15 cellular contexts compared by ENCODE assay signal in the genomic region with DNA sequence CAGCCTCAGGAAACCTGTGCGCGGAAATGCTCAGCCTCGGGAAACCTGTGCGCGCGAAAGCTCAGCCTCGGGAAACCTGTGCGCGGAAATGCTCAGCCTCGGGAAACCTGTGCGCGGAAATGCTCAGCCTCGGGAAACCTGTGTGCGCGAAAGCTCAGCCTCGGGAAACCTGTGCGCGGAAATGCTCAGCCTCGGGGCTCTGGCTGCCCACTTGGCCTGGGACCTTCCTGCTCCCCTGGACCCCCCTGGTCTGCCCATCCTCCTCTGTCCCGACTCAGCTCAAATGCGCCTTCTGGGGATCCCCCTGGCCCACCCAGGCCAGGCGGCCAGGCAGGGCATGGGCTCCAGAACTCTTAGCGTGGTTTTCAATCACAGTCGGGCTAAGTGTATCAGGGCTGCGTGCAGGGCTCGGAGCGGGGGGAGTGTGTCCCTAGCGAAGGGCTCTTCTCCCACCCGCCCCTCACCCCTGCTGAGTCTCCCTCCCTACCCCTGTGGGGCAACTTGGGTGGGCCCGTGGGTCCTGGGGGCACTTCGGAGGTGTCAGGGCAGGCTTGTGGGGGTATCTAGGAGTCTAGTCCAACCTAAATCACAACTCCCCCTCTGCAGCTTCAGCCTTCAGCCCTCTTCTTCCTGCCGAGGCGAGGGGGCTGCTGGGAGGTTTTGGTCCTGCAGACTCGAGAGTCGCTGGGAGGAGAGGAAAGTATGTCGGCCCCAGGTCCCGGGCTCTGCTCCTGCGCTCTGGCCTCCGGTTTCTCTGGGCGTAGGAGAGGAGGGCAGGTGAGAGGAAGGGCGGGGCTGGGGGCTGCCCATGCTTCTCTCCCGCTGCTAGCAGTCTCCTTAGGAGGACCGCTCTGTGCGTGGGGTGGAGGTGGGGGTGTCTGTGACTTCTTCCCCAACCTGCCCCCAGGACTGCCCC.
A peak's percentile ranks its signal among the peaks of the same experiment; 100 is the strongest.
DNase-seq lines count a peak whose midpoint lies in the region; ATAC-seq, FAIRE-seq and TF ChIP-seq lines count a peak whose summit lies in the region.
"Had no signal": no experiment of that assay in that cellular context is flagged by ENCODE, and none has a peak within 500 bp of the region (broad histone marks: within the 10 kb centered on the region; RNA-seq: fewer than 3 reads in every experiment).

No MANE protein-coding gene starts in this region.

- CTCF ChIA-PET in A549 (lab: Yijun Ruan, JAX): interaction anchor here (0.6 to 3.1 kb wide), 16 partner anchors 8 to 344 kb away, joined by 3 to 24 read pairs (median 4); no protein-coding TSS in a partner anchor
- CTCF ChIA-PET in OCI-LY7 (lab: Charles Lee; ENCODE audit: unreplicated experiment): interaction anchor here (0.6 kb wide), 1 partner anchor 116 kb away, joined by 3 read pairs; no protein-coding TSS in a partner anchor

- 88% methylated on average over 41 of the region's 44 CpGs for WGBS in A549 (ENCODE audit: missing lambda C conversion rate)
- WGBS in ectodermal cell, 2 experiments: 36 to 38% methylated on average over 42 to 44 of the region's 44 CpGs
- WGBS in mesendoderm (ENCODE audit: extremely low coverage, insufficient coverage, low lambda C conversion rate): no CpG with 5 or more reads among the region's 44 CpGs

- no peak for TF ChIP-seq EP300 in A549 (IDR thresholded peaks at IDR 0.05)

- no peaks in the 10 kb centered on the region for H3K79me1 ChIP-seq in mesendoderm (ENCODE audit: low read length)

- H3K4me3 ChIP-seq in A549 (no peak overlapping the region), ectodermal cell (ENCODE audit: insufficient read depth, low read depth, low read length) (peak overlapping the region; percentile 12), mesendoderm (ENCODE audit: low read length) (no peak overlapping the region), OCI-LY7 (ENCODE audit: low read depth, low read length, poor library complexity, severe bottlenecking) (no peak overlapping the region)
- H3K4me3 ChIP-seq: GM12878, thoracic aorta had no signal

- H2AK5ac ChIP-seq in mesendoderm (ENCODE audit: low read length): no peak overlapping the region

- DNase-seq in A549 (ENCODE audit: low read depth in 1 of 2, low spot score in 1 of 2) (no peak), HTR-8/SVneo (ENCODE audit: insufficient read length, low spot score) (no peak), mesendoderm (peak; percentile 26), OCI-LY7 (ENCODE audit: low spot score) (no peak)
- no peak for DNase-seq in stimulated activated CD4-positive, alpha-beta T cell treated with anti-CD3 and anti-CD28 coated beads, Interleukin-2, amount 100 ng/mL, for 24 hours
- DNase-seq: activated T-cell treated with anti-CD3 and anti-CD28 coated beads, Interleukin-2, amount 50 U/mL, for 24 hours; NCI-H510A; stimulated activated CD4-positive, alpha-beta T cell treated with anti-CD3 and anti-CD28 coated beads, Interleukin-2, amount 100 ng/mL, for 48 hours; stimulated activated CD8-positive, alpha-beta memory T cell treated with anti-CD3 and anti-CD28 coated beads, Interleukin-4, amount 100 ng/mL, for 48 hours had no signal

- H2AFZ ChIP-seq in OCI-LY7 (ENCODE audit: low read length): no peak overlapping the region

- H3K9ac ChIP-seq in mesendoderm (ENCODE audit: low read length): no peak overlapping the region

- intact Hi-C loops in OCI-LY7 (cut with micrococcal nuclease; ENCODE audit: unreplicated experiment): no loop called here

- H3K23ac ChIP-seq in mesendoderm (ENCODE audit: low read length): no peak overlapping the region

- H3K4me2 ChIP-seq in A549 (no peak overlapping the region), mesendoderm (ENCODE audit: low read length) (no peak overlapping the region), OCI-LY7 (ENCODE audit: low read length) (no peak overlapping the region)

- H4K8ac ChIP-seq in mesendoderm (ENCODE audit: low read depth, low read length): no peak overlapping the region

- no peak for ATAC-seq in A549
- no peak for ATAC-seq in HG03025 (IDR thresholded peaks at IDR 0.05; ENCODE audit: low FRiP score, unreplicated experiment)
- no peak for ATAC-seq in HG02884 (IDR thresholded peaks at IDR 0.05; ENCODE audit: unreplicated experiment)
- ATAC-seq: GM12878 had no signal

- peaks cover 33% of the 10 kb centered on the region for H3K27me3 ChIP-seq in ectodermal cell (ENCODE audit: control insufficient read depth, insufficient read depth, low read length, poor library complexity, severe bottlenecking)
- H3K27me3 ChIP-seq in mesendoderm (ENCODE audit: insufficient read depth, low read length, poor library complexity): no peaks in the 10 kb centered on the region

- no peak overlapping the region for H2BK15ac ChIP-seq in mesendoderm (replicated peaks; ENCODE audit: low read depth)

- no peak for TF ChIP-seq POLR2A in A549 (IDR thresholded peaks at IDR 0.05; ENCODE audit: low read length)

- no peak overlapping the region for H2BK120ac ChIP-seq in mesendoderm (ENCODE audit: low read depth, low read length)

- H3K4me1 ChIP-seq in A549 (peaks cover 19% of the 10 kb centered on the region), ectodermal cell (ENCODE audit: control insufficient read depth, insufficient read depth, low read length) (peaks cover 5% of the 10 kb centered on the region), mesendoderm (ENCODE audit: control insufficient read depth, low read depth, low read length) (no peaks in the 10 kb centered on the region), OCI-LY7 (ENCODE audit: insufficient read depth, low read length, poor library complexity, severe bottlenecking) (no peaks in the 10 kb centered on the region)

- no peak overlapping the region for H4K5ac ChIP-seq in mesendoderm (ENCODE audit: low read length)

- no peaks in the 10 kb centered on the region for H4K20me1 ChIP-seq in OCI-LY7 (ENCODE audit: insufficient read depth, low read length)

- H3K56ac ChIP-seq in mesendoderm (ENCODE audit: low read length): no peak overlapping the region

- peak overlapping the region; percentile 92 to 93; a peak in 5 of 6 replicates for H3K27ac ChIP-seq in A549
- H3K27ac ChIP-seq in ectodermal cell (ENCODE audit: insufficient read depth, low read depth, low read length, poor library complexity, severe bottlenecking): no peak overlapping the region
- H3K27ac ChIP-seq in mesendoderm (ENCODE audit: low read depth, low read length): no peak overlapping the region
- no peak overlapping the region for H3K27ac ChIP-seq in OCI-LY7 (ENCODE audit: low read depth, low read length, poor library complexity, severe bottlenecking)
- H3K27ac ChIP-seq: thoracic aorta had no signal

- POLR2A ChIA-PET in A549 (lab: Yijun Ruan, JAX): no interaction called here
- POLR2A ChIA-PET in OCI-LY7 (lab: Charles Lee): no interaction called here

- no peak overlapping the region for H3K4ac ChIP-seq in mesendoderm (ENCODE audit: low read depth, low read length)

- H3K9me2 ChIP-seq in OCI-LY7 (ENCODE audit: insufficient read depth, low read length): no peaks in the 10 kb centered on the region

- TF ChIP-seq CTCF in A549 (IDR thresholded peaks at IDR 0.05): no peak
- no peak for TF ChIP-seq CTCF in OCI-LY7 (conservative IDR thresholded peaks at IDR 0.05; ENCODE audit: low read length)

- H3K9me3 ChIP-seq in A549 (peaks cover 8% of the 10 kb centered on the region; the same call in 2 of the 3 replicates), ectodermal cell (ENCODE audit: control insufficient read depth, low read length) (no peaks in the 10 kb centered on the region), OCI-LY7 (ENCODE audit: low read length) (no peaks in the 10 kb centered on the region)
- H3K9me3 ChIP-seq: thoracic aorta had no signal

- H2BK5ac ChIP-seq in mesendoderm (ENCODE audit: low read length): no peak overlapping the region

- no TSS peak for BruUV-seq in OCI-LY7 (replicated peaks; lab: Mats Ljungman, UMichigan)

- no peak overlapping the region for H3K18ac ChIP-seq in mesendoderm (ENCODE audit: low read length)

- no peak for TF ChIP-seq RAD21 in A549 (conservative IDR thresholded peaks at IDR 0.05 in 1 of 2, IDR thresholded peaks at IDR 0.05 in 1 of 2)

- H3K36me3 ChIP-seq in ectodermal cell (ENCODE audit: control insufficient read depth, insufficient read depth, low read length) (no peaks in the 10 kb centered on the region), mesendoderm (ENCODE audit: control insufficient read depth, insufficient read depth, low read length) (no peaks in the 10 kb centered on the region), OCI-LY7 (ENCODE audit: insufficient read depth, low read length) (no peaks in the 10 kb centered on the region)
- H3K36me3 ChIP-seq: thoracic aorta had no signal

- FAIRE-seq in A549 (lab: Jason Lieb, UNC): no peak
- peak; percentile 46 for FAIRE-seq in HTR-8/SVneo (lab: Jason Lieb, UNC)
- FAIRE-seq: GM12878, TTC549 had no signal

- H3K79me2 ChIP-seq in mesendoderm (ENCODE audit: control insufficient read depth, insufficient read depth, low read length) (no peaks in the 10 kb centered on the region), OCI-LY7 (ENCODE audit: insufficient read depth, low read depth, low read length) (no peaks in the 10 kb centered on the region)

TF ChIP-seq in A549, 52 proteins besides CTCF, POLR2A, EP300 and RAD21 (continues in another document):
- TF ChIP-seq NFE2L2 (conservative IDR thresholded peaks at IDR 0.05; ENCODE audit: low read length): no peak
- TF ChIP-seq CBX8 (IDR thresholded peaks at IDR 0.05): no peak
- TF ChIP-seq CEBPB (IDR thresholded peaks at IDR 0.05): no peak
- TF ChIP-seq SMC3 (IDR thresholded peaks at IDR 0.05): no peak
- TF ChIP-seq, protein P1, sequence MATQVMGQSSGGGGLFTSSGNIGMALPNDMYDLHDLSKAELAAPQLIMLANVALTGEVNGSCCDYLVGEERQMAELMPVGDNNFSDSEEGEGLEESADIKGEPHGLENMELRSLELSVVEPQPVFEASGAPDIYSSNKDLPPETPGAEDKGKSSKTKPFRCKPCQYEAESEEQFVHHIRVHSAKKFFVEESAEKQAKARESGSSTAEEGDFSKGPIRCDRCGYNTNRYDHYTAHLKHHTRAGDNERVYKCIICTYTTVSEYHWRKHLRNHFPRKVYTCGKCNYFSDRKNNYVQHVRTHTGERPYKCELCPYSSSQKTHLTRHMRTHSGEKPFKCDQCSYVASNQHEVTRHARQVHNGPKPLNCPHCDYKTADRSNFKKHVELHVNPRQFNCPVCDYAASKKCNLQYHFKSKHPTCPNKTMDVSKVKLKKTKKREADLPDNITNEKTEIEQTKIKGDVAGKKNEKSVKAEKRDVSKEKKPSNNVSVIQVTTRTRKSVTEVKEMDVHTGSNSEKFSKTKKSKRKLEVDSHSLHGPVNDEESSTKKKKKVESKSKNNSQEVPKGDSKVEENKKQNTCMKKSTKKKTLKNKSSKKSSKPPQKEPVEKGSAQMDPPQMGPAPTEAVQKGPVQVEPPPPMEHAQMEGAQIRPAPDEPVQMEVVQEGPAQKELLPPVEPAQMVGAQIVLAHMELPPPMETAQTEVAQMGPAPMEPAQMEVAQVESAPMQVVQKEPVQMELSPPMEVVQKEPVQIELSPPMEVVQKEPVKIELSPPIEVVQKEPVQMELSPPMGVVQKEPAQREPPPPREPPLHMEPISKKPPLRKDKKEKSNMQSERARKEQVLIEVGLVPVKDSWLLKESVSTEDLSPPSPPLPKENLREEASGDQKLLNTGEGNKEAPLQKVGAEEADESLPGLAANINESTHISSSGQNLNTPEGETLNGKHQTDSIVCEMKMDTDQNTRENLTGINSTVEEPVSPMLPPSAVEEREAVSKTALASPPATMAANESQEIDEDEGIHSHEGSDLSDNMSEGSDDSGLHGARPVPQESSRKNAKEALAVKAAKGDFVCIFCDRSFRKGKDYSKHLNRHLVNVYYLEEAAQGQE (IDR thresholded peaks at IDR 0.05): no peak
- no peak for TF ChIP-seq HOXB5 (CRISPR knock-in tag; IDR thresholded peaks at IDR 0.05)

Comparison
In these comparisons a context has a peak if more than half of its experiments do, and no peak if none do; other contexts are left out.
1. H3K27ac ChIP-seq: peak in A549 (2 of 2); none in ectodermal cell (single experiment), mesendoderm (single experiment) and OCI-LY7 (single experiment).